Comparison of ENCODE assay signal across 21 cellular contexts in the genomic region with DNA sequence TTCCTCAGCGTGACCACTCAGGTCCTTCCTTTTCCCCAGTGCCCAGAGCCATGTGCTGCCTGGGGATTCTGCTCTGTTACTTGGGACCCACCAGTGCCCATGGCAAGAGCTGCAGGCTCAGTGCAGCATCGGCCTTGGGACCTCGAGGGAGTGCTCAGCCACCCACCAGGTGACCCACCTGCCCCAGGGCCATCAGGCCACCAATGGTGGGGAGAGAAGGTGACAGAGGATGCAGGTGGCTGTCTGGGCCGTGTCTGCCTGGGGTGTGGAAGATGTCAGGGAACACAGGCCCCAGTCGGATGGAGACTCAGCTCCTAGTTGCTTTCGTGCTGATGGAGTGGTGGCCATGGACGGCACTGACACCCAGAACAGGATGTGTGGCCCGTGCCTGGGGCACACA.
A peak's percentile ranks its signal among the peaks of the same experiment; 100 is the strongest.
DNase-seq lines count a peak whose midpoint lies in the region; ATAC-seq lines count a peak whose summit lies in the region.
"Had no signal": no experiment of that assay in that cellular context is flagged by ENCODE, and none has a peak within 500 bp of the region (broad histone marks: within the 10 kb centered on the region; RNA-seq: fewer than 3 reads in every experiment).

No MANE protein-coding gene starts in this region.

- no peak for ATAC-seq in Right ventricle myocardium superior (ENCODE audit: poor library complexity)
- ATAC-seq in left cardiac atrium, result no peak
- no peak for ATAC-seq in stimulated activated effector memory CD8-positive, alpha-beta T cell treated with anti-CD3 and anti-CD28 coated beads, Interleukin-12 subunit alpha, Interleukin-12 subunit beta, amount 100 ng/mL, for 72 hours
- no peak for ATAC-seq in GM21786 (IDR thresholded peaks at IDR 0.05; ENCODE audit: unreplicated experiment)
- no peak for ATAC-seq in stimulated activated memory B cell treated with anti-CD40 and anti-IgM and Interleukin-4, amounts not matched to agents 10 μg/mL and 1 μg/mL and 100 μg/mL, for 72 hours

- H3K14ac ChIP-seq in mesenchymal stem cell (ENCODE audit: low read length in 2 of 2), result peak overlapping the region in 1 of 2 experiments; percentile 93

- no peaks in the 10 kb centered on the region for H3K27me3 ChIP-seq in SJCRH30
- no peaks in the 10 kb centered on the region for H3K27me3 ChIP-seq in mesenchymal stem cell (ENCODE audit: control insufficient read depth in 1 of 2, insufficient read depth in 1 of 2, low read length in 2 of 2)

- H2AFZ ChIP-seq in mesenchymal stem cell (ENCODE audit: low read depth, low read length), result no peak overlapping the region

- no peaks in the 10 kb centered on the region for H3K9me3 Mint-ChIP-seq in stimulated activated effector memory CD8-positive, alpha-beta T cell treated with anti-CD3 and anti-CD28 coated beads, Interleukin-12 subunit alpha, Interleukin-12 subunit beta, amount 100 ng/mL, for 72 hours
- no peaks in the 10 kb centered on the region for H3K9me3 Mint-ChIP-seq in stimulated activated memory B cell treated with anti-CD40 and anti-IgM and Interleukin-4, amounts not matched to agents 10 μg/mL and 1 μg/mL and 100 μg/mL, for 72 hours
- H3K9me3 Mint-ChIP-seq: CD4-positive, alpha-beta T cell had no signal

- H2AK5ac ChIP-seq in mesenchymal stem cell (ENCODE audit: low read length, severe bottlenecking), result peak overlapping the region; percentile 18

- H3K79me1 ChIP-seq in mesenchymal stem cell (replicated peaks; ENCODE audit: low read length, poor library complexity, severe bottlenecking), result no peaks in the 10 kb centered on the region

- peak; percentile 24 for DNase-seq in Right ventricle myocardium superior
- no peak for DNase-seq in left cardiac atrium
- no peak for DNase-seq in SJCRH30
- DNase-seq in mesenchymal stem cell, result no peak
- DNase-seq in stimulated activated effector memory CD8-positive, alpha-beta T cell treated with anti-CD3 and anti-CD28 coated beads, Interleukin-12 subunit alpha, Interleukin-12 subunit beta, amount 100 ng/mL, for 72 hours (ENCODE audit: low spot score in 2 of 2), result no peak
- no peak for DNase-seq in NCI-H774 (lab: John Stamatoyannopoulos, UW)
- DNase-seq: Caco-2; CD4-positive, alpha-beta T cell; DMS153; GF-D8; GOT3; NCI-H1417; NCI-H187 treated with DMSO at 0.1 percent for 48 hours; NCI-H2227 treated with DMSO at 0.1 percent for 48 hours; NCI-H510A treated with DMSO at 0.1 percent for 48 hours; OCI-M1; SIG-M5 had no signal

- H3K23ac ChIP-seq in mesenchymal stem cell (ENCODE audit: low read length in 2 of 2), result peak overlapping the region in 1 of 2 experiments; percentile 28

- no peaks in the 10 kb centered on the region for H3K36me3 Mint-ChIP-seq in stimulated activated effector memory CD8-positive, alpha-beta T cell treated with anti-CD3 and anti-CD28 coated beads, Interleukin-12 subunit alpha, Interleukin-12 subunit beta, amount 100 ng/mL, for 72 hours
- no peaks in the 10 kb centered on the region for H3K36me3 Mint-ChIP-seq in stimulated activated memory B cell treated with anti-CD40 and anti-IgM and Interleukin-4, amounts not matched to agents 10 μg/mL and 1 μg/mL and 100 μg/mL, for 72 hours

- peaks cover 13% of the 10 kb centered on the region for H3K27me3 Mint-ChIP-seq in stimulated activated memory B cell treated with anti-CD40 and anti-IgM and Interleukin-4, amounts not matched to agents 10 μg/mL and 1 μg/mL and 100 μg/mL, for 72 hours
- H3K27me3 Mint-ChIP-seq: CD4-positive, alpha-beta T cell had no signal

- H3K4me1 Mint-ChIP-seq in stimulated activated effector memory CD8-positive, alpha-beta T cell treated with anti-CD3 and anti-CD28 coated beads, Interleukin-12 subunit alpha, Interleukin-12 subunit beta, amount 100 ng/mL, for 72 hours, result peaks cover 27% of the 10 kb centered on the region
- H3K4me1 Mint-ChIP-seq in stimulated activated memory B cell treated with anti-CD40 and anti-IgM and Interleukin-4, amounts not matched to agents 10 μg/mL and 1 μg/mL and 100 μg/mL, for 72 hours, result peaks cover 22% of the 10 kb centered on the region

- H2BK5ac ChIP-seq in mesenchymal stem cell (ENCODE audit: low read depth, low read length, poor library complexity, severe bottlenecking), result no peak overlapping the region

- H3K36me3 ChIP-seq in SJCRH30 (no peaks in the 10 kb centered on the region), mesenchymal stem cell (ENCODE audit: control insufficient read depth in 1 of 2, insufficient read depth in 2 of 2, low read depth in 1 of 2, low read length in 2 of 2) (no peaks in the 10 kb centered on the region)

- 95% methylated on average over 8 of the region's 8 CpGs for WGBS in mesenchymal stem cell

- H3K4ac ChIP-seq in mesenchymal stem cell (ENCODE audit: low read depth in 1 of 2, low read length in 2 of 2), result peak overlapping the region; percentile 37 to 61

- H3K4me3 Mint-ChIP-seq in stimulated activated effector memory CD8-positive, alpha-beta T cell treated with anti-CD3 and anti-CD28 coated beads, Interleukin-12 subunit alpha, Interleukin-12 subunit beta, amount 100 ng/mL, for 72 hours, result no peak overlapping the region
- no peak overlapping the region for H3K4me3 Mint-ChIP-seq in stimulated activated memory B cell treated with anti-CD40 and anti-IgM and Interleukin-4, amounts not matched to agents 10 μg/mL and 1 μg/mL and 100 μg/mL, for 72 hours
- H3K4me3 Mint-ChIP-seq: B cell; CD4-positive, alpha-beta T cell had no signal

- H3K9me3 ChIP-seq in SJCRH30 (replicated peaks), result no peaks in the 10 kb centered on the region
- H3K9me3 ChIP-seq in mesenchymal stem cell (ENCODE audit: control insufficient read depth, low read length), result no peaks in the 10 kb centered on the region
- H3K9me3 ChIP-seq: Caco-2 had no signal

- H3K4me3 ChIP-seq in SJCRH30, result no peak overlapping the region
- no peak overlapping the region for H3K4me3 ChIP-seq in mesenchymal stem cell (ENCODE audit: insufficient read depth in 1 of 2, low read depth in 1 of 2, low read length in 2 of 2)

- H2BK120ac ChIP-seq in mesenchymal stem cell (ENCODE audit: low read depth, low read length), result no peak overlapping the region

- H4K91ac ChIP-seq in mesenchymal stem cell (ENCODE audit: low read length), result peak overlapping the region; percentile 56

- H3K4me2 ChIP-seq in mesenchymal stem cell (ENCODE audit: low read length, poor library complexity, severe bottlenecking), result no peak overlapping the region
- H3K4me2 ChIP-seq: KMS-11 had no signal

- H2BK12ac ChIP-seq in mesenchymal stem cell (ENCODE audit: low read length in 2 of 2), result peak overlapping the region; percentile 24 to 95

- H3K27ac ChIP-seq in SJCRH30, result peak overlapping the region; percentile 91
- H3K27ac ChIP-seq in mesenchymal stem cell (ENCODE audit: low read length, poor library complexity, severe bottlenecking), result no peak overlapping the region
- H3K27ac ChIP-seq: KMS-11 had no signal

- no peak overlapping the region for H3K9ac ChIP-seq in mesenchymal stem cell (ENCODE audit: low read length)
- H3K9ac ChIP-seq: KMS-11 had no signal

- H3K18ac ChIP-seq in mesenchymal stem cell (ENCODE audit: low read depth in 1 of 2, low read length in 2 of 2), result peak overlapping the region in 1 of 2 experiments; percentile 81

- intact Hi-C loops in Right ventricle myocardium superior (cut with DNase I) (no loop called here), left cardiac atrium (cut with DNase I) (no loop called here)

- no peak overlapping the region for H4K8ac ChIP-seq in mesenchymal stem cell (ENCODE audit: low read length)

- peaks cover 47% of the 10 kb centered on the region for H3K4me1 ChIP-seq in SJCRH30
- H3K4me1 ChIP-seq in mesenchymal stem cell (ENCODE audit: control insufficient read depth, insufficient read depth, low read depth, low read length), result peaks cover 56% of the 10 kb centered on the region
- H3K4me1 ChIP-seq: Caco-2 had no signal

- no peak overlapping the region for H2BK15ac ChIP-seq in mesenchymal stem cell (ENCODE audit: low read depth, poor library complexity, severe bottlenecking)

- peak overlapping the region; percentile 40 for H3K27ac Mint-ChIP-seq in stimulated activated effector memory CD8-positive, alpha-beta T cell treated with anti-CD3 and anti-CD28 coated beads, Interleukin-12 subunit alpha, Interleukin-12 subunit beta, amount 100 ng/mL, for 72 hours
- no peak overlapping the region for H3K27ac Mint-ChIP-seq in stimulated activated memory B cell treated with anti-CD40 and anti-IgM and Interleukin-4, amounts not matched to agents 10 μg/mL and 1 μg/mL and 100 μg/mL, for 72 hours
- H3K27ac Mint-ChIP-seq: B cell; CD4-positive, alpha-beta T cell had no signal
